1 cellular context compared by ENCODE assay signal in genomic region chr20:49964964-49965780, GRCh38.
A peak's percentile ranks its signal among the peaks of the same experiment; 100 is the strongest.
TF ChIP-seq lines count a peak whose summit lies in the region.

No MANE protein-coding gene starts in this region.

TF ChIP-seq in HepG2, 621 proteins besides CTCF, POLR2A, EP300 and RAD21 (continued from another document and continues in another):
- peak; percentile 67 for TF ChIP-seq FOXO1 (CRISPR knock-in tag; IDR thresholded peaks at IDR 0.05)
- TF ChIP-seq, protein P1, sequence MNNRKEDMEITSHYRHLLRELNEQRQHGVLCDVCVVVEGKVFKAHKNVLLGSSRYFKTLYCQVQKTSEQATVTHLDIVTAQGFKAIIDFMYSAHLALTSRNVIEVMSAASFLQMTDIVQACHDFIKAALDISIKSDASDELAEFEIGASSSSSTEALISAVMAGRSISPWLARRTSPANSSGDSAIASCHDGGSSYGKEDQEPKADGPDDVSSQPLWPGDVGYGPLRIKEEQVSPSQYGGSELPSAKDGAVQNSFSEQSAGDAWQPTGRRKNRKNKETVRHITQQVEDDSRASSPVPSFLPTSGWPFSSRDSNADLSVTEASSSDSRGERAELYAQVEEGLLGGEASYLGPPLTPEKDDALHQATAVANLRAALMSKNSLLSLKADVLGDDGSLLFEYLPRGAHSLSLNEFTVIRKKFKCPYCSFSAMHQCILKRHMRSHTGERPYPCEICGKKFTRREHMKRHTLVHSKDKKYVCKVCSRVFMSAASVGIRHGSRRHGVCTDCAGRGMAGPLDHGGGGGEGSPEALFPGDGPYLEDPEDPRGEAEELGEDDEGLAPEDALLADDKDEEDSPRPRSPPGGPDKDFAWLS (CRISPR knock-in tag; IDR thresholded peaks at IDR 0.05; ENCODE audit: borderline replicate concordance): no peak
- TF ChIP-seq ZNF781 (CRISPR knock-in tag; IDR thresholded peaks at IDR 0.05; ENCODE audit: borderline replicate concordance, not compliant biosample characterization): peak; percentile 32
- TF ChIP-seq MXD4 (CRISPR knock-in tag; IDR thresholded peaks at IDR 0.05): peak; percentile 29
- no peak for TF ChIP-seq FOXM1 (CRISPR knock-in tag; IDR thresholded peaks at IDR 0.05)
- TF ChIP-seq, protein P2, sequence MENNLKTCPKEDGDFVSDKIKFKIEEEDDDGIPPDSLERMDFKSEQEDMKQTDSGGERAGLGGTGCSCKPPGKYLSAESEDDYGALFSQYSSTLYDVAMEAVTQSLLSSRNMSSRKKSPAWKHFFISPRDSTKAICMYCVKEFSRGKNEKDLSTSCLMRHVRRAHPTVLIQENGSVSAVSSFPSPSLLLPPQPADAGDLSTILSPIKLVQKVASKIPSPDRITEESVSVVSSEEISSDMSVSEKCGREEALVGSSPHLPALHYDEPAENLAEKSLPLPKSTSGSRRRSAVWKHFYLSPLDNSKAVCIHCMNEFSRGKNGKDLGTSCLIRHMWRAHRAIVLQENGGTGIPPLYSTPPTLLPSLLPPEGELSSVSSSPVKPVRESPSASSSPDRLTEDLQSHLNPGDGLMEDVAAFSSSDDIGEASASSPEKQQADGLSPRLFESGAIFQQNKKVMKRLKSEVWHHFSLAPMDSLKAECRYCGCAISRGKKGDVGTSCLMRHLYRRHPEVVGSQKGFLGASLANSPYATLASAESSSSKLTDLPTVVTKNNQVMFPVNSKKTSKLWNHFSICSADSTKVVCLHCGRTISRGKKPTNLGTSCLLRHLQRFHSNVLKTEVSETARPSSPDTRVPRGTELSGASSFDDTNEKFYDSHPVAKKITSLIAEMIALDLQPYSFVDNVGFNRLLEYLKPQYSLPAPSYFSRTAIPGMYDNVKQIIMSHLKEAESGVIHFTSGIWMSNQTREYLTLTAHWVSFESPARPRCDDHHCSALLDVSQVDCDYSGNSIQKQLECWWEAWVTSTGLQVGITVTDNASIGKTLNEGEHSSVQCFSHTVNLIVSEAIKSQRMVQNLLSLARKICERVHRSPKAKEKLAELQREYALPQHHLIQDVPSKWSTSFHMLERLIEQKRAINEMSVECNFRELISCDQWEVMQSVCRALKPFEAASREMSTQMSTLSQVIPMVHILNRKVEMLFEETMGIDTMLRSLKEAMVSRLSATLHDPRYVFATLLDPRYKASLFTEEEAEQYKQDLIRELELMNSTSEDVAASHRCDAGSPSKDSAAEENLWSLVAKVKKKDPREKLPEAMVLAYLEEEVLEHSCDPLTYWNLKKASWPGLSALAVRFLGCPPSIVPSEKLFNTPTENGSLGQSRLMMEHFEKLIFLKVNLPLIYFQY (CRISPR knock-in tag; IDR thresholded peaks at IDR 0.05; ENCODE audit: borderline replicate concordance): no peak
- peak; percentile 28; the same call in 1 of the 2 replicates for TF ChIP-seq ZFY (CRISPR knock-in tag; IDR thresholded peaks at IDR 0.05)
- TF ChIP-seq NCOA2 (CRISPR knock-in tag; IDR thresholded peaks at IDR 0.05): 0 out of 2 replicates have a peak, but pooled peaks have one; percentile 30
- TF ChIP-seq NFKB2 (CRISPR knock-in tag; IDR thresholded peaks at IDR 0.05; ENCODE audit: borderline replicate concordance): peak; percentile 43; the same call in 1 of the 2 replicates
- TF ChIP-seq, protein P3, sequence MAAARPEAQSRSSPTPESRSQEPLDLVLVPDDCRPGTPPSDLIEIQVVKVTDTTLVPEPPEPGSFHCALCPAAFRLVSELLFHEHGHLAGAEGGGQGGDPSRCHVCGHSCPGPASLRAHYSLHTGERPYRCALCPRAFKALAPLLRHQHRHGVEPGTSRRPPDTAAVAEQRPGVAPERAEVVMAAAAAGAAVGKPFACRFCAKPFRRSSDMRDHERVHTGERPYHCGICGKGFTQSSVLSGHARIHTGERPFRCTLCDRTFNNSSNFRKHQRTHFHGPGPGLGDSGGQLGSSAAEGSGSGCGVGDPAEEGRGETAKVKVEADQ (CRISPR knock-in tag; IDR thresholded peaks at IDR 0.05; ENCODE audit: borderline replicate concordance): no peak
- TF ChIP-seq, protein P4, sequence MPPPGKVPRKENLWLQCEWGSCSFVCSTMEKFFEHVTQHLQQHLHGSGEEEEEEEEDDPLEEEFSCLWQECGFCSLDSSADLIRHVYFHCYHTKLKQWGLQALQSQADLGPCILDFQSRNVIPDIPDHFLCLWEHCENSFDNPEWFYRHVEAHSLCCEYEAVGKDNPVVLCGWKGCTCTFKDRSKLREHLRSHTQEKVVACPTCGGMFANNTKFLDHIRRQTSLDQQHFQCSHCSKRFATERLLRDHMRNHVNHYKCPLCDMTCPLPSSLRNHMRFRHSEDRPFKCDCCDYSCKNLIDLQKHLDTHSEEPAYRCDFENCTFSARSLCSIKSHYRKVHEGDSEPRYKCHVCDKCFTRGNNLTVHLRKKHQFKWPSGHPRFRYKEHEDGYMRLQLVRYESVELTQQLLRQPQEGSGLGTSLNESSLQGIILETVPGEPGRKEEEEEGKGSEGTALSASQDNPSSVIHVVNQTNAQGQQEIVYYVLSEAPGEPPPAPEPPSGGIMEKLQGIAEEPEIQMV (CRISPR knock-in tag; IDR thresholded peaks at IDR 0.05; ENCODE audit: low read depth): no peak
- 0 out of 2 replicates have a peak, but pooled peaks have one; percentile 26 for TF ChIP-seq ATF3 (CRISPR knock-in tag; IDR thresholded peaks at IDR 0.05)
- TF ChIP-seq ZNF75D (CRISPR knock-in tag; IDR thresholded peaks at IDR 0.05; ENCODE audit: borderline replicate concordance): no peak
- TF ChIP-seq FOXA3 (CRISPR knock-in tag; IDR thresholded peaks at IDR 0.05): no peak; the same call in 1 of the 2 replicates
- TF ChIP-seq IRF2 (CRISPR knock-in tag; IDR thresholded peaks at IDR 0.05): peak; percentile 52; the same call in 1 of the 2 replicates
- peak; percentile 61; the same call in 1 of the 2 replicates for TF ChIP-seq KLF12 (CRISPR knock-in tag; IDR thresholded peaks at IDR 0.05; ENCODE audit: borderline replicate concordance)
- TF ChIP-seq MXI1 (IDR thresholded peaks at IDR 0.05; ENCODE audit: borderline replicate concordance, low read depth, low read length): 0 out of 3 replicates have a peak, but pooled peaks have one; percentile 14
- TF ChIP-seq DMAP1 (CRISPR knock-in tag; IDR thresholded peaks at IDR 0.05): 0 out of 2 replicates have a peak, but pooled peaks have one; percentile 47
- TF ChIP-seq ZBTB38 (CRISPR knock-in tag; IDR thresholded peaks at IDR 0.05): 0 out of 2 replicates have a peak, but pooled peaks have one; percentile 58
- TF ChIP-seq HNRNPL (IDR thresholded peaks at IDR 0.05; ENCODE audit: low read depth, low read length): no peak
- TF ChIP-seq HOMEZ (CRISPR knock-in tag; IDR thresholded peaks at IDR 0.05; ENCODE audit: low read depth): 0 out of 2 replicates have a peak, but pooled peaks have one; percentile 45
- 0 out of 2 replicates have a peak, but pooled peaks have one; percentile 52 for TF ChIP-seq AHR (CRISPR knock-in tag; IDR thresholded peaks at IDR 0.05)
- TF ChIP-seq, protein P5, sequence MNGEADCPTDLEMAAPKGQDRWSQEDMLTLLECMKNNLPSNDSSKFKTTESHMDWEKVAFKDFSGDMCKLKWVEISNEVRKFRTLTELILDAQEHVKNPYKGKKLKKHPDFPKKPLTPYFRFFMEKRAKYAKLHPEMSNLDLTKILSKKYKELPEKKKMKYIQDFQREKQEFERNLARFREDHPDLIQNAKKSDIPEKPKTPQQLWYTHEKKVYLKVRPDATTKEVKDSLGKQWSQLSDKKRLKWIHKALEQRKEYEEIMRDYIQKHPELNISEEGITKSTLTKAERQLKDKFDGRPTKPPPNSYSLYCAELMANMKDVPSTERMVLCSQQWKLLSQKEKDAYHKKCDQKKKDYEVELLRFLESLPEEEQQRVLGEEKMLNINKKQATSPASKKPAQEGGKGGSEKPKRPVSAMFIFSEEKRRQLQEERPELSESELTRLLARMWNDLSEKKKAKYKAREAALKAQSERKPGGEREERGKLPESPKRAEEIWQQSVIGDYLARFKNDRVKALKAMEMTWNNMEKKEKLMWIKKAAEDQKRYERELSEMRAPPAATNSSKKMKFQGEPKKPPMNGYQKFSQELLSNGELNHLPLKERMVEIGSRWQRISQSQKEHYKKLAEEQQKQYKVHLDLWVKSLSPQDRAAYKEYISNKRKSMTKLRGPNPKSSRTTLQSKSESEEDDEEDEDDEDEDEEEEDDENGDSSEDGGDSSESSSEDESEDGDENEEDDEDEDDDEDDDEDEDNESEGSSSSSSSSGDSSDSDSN (CRISPR knock-in tag; IDR thresholded peaks at IDR 0.05): 0 out of 2 replicates have a peak, but pooled peaks have one; percentile 37
- no peak for TF ChIP-seq GMEB1 (CRISPR knock-in tag; IDR thresholded peaks at IDR 0.05; ENCODE audit: borderline replicate concordance)
- peak; percentile 76 for TF ChIP-seq TARDBP (CRISPR knock-in tag; IDR thresholded peaks at IDR 0.05)
- 0 out of 2 replicates have a peak, but pooled peaks have one; percentile 13 for TF ChIP-seq RFX3 (CRISPR knock-in tag; IDR thresholded peaks at IDR 0.05)
- TF ChIP-seq, protein P6, sequence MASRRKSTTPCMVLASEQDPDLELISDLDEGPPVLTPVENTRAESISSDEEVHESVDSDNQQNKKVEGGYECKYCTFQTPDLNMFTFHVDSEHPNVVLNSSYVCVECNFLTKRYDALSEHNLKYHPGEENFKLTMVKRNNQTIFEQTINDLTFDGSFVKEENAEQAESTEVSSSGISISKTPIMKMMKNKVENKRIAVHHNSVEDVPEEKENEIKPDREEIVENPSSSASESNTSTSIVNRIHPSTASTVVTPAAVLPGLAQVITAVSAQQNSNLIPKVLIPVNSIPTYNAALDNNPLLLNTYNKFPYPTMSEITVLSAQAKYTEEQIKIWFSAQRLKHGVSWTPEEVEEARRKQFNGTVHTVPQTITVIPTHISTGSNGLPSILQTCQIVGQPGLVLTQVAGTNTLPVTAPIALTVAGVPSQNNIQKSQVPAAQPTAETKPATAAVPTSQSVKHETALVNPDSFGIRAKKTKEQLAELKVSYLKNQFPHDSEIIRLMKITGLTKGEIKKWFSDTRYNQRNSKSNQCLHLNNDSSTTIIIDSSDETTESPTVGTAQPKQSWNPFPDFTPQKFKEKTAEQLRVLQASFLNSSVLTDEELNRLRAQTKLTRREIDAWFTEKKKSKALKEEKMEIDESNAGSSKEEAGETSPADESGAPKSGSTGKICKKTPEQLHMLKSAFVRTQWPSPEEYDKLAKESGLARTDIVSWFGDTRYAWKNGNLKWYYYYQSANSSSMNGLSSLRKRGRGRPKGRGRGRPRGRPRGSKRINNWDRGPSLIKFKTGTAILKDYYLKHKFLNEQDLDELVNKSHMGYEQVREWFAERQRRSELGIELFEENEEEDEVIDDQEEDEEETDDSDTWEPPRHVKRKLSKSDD (CRISPR knock-in tag; IDR thresholded peaks at IDR 0.05; ENCODE audit: low read depth): no peak
- TF ChIP-seq ZNF597 (CRISPR knock-in tag; IDR thresholded peaks at IDR 0.05): 0 out of 2 replicates have a peak, but pooled peaks have one; percentile 20
- TF ChIP-seq PBX2 (CRISPR knock-in tag; IDR thresholded peaks at IDR 0.05): peak; percentile 55; the same call in 1 of the 2 replicates
- peak; percentile 64 for TF ChIP-seq TEAD3 (CRISPR knock-in tag; optimal IDR thresholded peaks at IDR 0.05; ENCODE audit: borderline replicate concordance)
- peak; percentile 82; the same call in 1 of the 2 replicates for TF ChIP-seq CBX5 (CRISPR knock-in tag; IDR thresholded peaks at IDR 0.05; ENCODE audit: borderline replicate concordance)
- peak; percentile 61; the same call in 1 of the 2 replicates for TF ChIP-seq ZBTB25 (CRISPR knock-in tag; IDR thresholded peaks at IDR 0.05)
